ENCODE assay signal across 1 cellular context in genomic region chr9:128159784-128160602, GRCh38.
TF ChIP-seq lines count a peak whose summit lies in the region.

BBLN (plus strand) TSS chr9:128160265; CDS start chr9:128160408, 143 bp downstream.

TF ChIP-seq in HepG2, 621 proteins besides CTCF, POLR2A, EP300 and RAD21 (continued from another document and continues in another):
- TF ChIP-seq CBX1 (IDR thresholded peaks at IDR 0.05; ENCODE audit: low read depth) (no peak), ZNF33A (CRISPR knock-in tag; IDR thresholded peaks at IDR 0.05; ENCODE audit: borderline replicate concordance) (no peak), ZUFSP (CRISPR knock-in tag; IDR thresholded peaks at IDR 0.05; ENCODE audit: borderline replicate concordance) (no peak), THRA (CRISPR knock-in tag; IDR thresholded peaks at IDR 0.05; ENCODE audit: borderline replicate concordance) (no peak), NKX3-1 (CRISPR knock-in tag; IDR thresholded peaks at IDR 0.05) (no peak), ZBTB20 (CRISPR knock-in tag; IDR thresholded peaks at IDR 0.05; ENCODE audit: borderline replicate concordance, low read depth) (0 out of 2 replicates have a peak, but pooled peaks have one; percentile 30), PATZ1 (CRISPR knock-in tag; IDR thresholded peaks at IDR 0.05) (peak; percentile 80), ZNF777 (CRISPR knock-in tag; IDR thresholded peaks at IDR 0.05) (peak; percentile 79; the same call in 1 of the 2 replicates), FOXK2 (IDR thresholded peaks at IDR 0.05) (no peak), ZFP62 (CRISPR knock-in tag; IDR thresholded peaks at IDR 0.05) (no peak), USF2 (IDR thresholded peaks at IDR 0.05; ENCODE audit: low read depth, low read length) (no peak), USF2 (CRISPR knock-in tag; IDR thresholded peaks at IDR 0.05; ENCODE audit: borderline replicate concordance) (no peak), ZFP36L2 (CRISPR knock-in tag; IDR thresholded peaks at IDR 0.05) (no peak), ZBTB2 (CRISPR knock-in tag; IDR thresholded peaks at IDR 0.05; ENCODE audit: low read depth) (no peak; the same call in 1 of the 2 replicates), ZNF234 (CRISPR knock-in tag; conservative IDR thresholded peaks at IDR 0.05) (no peak), WIZ (CRISPR knock-in tag; IDR thresholded peaks at IDR 0.05) (0 out of 2 replicates have a peak, but pooled peaks have one; percentile 37), YEATS2 (CRISPR knock-in tag; IDR thresholded peaks at IDR 0.05; ENCODE audit: borderline replicate concordance) (peak; percentile 64; the same call in 1 of the 2 replicates), ZNF672 (CRISPR knock-in tag; IDR thresholded peaks at IDR 0.05) (no peak), ZSCAN20 (CRISPR knock-in tag; IDR thresholded peaks at IDR 0.05; ENCODE audit: borderline replicate concordance) (peak; percentile 52; the same call in 1 of the 2 replicates), HOXA9 (CRISPR knock-in tag; IDR thresholded peaks at IDR 0.05; ENCODE audit: borderline replicate concordance) (no peak), NFYB (CRISPR knock-in tag; IDR thresholded peaks at IDR 0.05) (no peak), KDM1A (CRISPR knock-in tag; IDR thresholded peaks at IDR 0.05) (no peak), RARG (CRISPR knock-in tag; IDR thresholded peaks at IDR 0.05; ENCODE audit: low read depth) (no peak), CREM (IDR thresholded peaks at IDR 0.05) (no peak; the same call in 1 of the 2 replicates), CREM (CRISPR knock-in tag; IDR thresholded peaks at IDR 0.05) (no peak), SRSF9 (IDR thresholded peaks at IDR 0.05; ENCODE audit: borderline replicate concordance, insufficient read depth, low read depth, low read length, poor library complexity, severe bottlenecking) (no peak), ATF5 (CRISPR knock-in tag; IDR thresholded peaks at IDR 0.05; ENCODE audit: low read depth) (no peak), CHCHD3 (CRISPR knock-in tag; IDR thresholded peaks at IDR 0.05) (no peak), YEATS4 (CRISPR knock-in tag; IDR thresholded peaks at IDR 0.05; ENCODE audit: borderline replicate concordance) (peak; percentile 68; the same call in 1 of the 2 replicates), ZNF616 (CRISPR knock-in tag; IDR thresholded peaks at IDR 0.05; ENCODE audit: low read depth) (no peak), ZNF292 (CRISPR knock-in tag; IDR thresholded peaks at IDR 0.05; ENCODE audit: borderline replicate concordance, low read depth) (no peak), FIP1L1 (IDR thresholded peaks at IDR 0.05; ENCODE audit: borderline replicate concordance, insufficient read depth, low read depth, low read length) (no peak), MED1 (CRISPR knock-in tag; IDR thresholded peaks at IDR 0.05) (peak; percentile 51), HOXD1 (CRISPR knock-in tag; IDR thresholded peaks at IDR 0.05) (0 out of 2 replicates have a peak, but pooled peaks have one; percentile 52), ZNF510 (CRISPR knock-in tag; IDR thresholded peaks at IDR 0.05; ENCODE audit: low read depth) (no peak), ZNF34 (CRISPR knock-in tag; IDR thresholded peaks at IDR 0.05; ENCODE audit: borderline replicate concordance) (no peak), KLF16 (CRISPR knock-in tag; IDR thresholded peaks at IDR 0.05) (peak in 1 of 2 experiments; percentile 70; a peak in 1 of 4 replicates), SMAD9 (CRISPR knock-in tag; IDR thresholded peaks at IDR 0.05) (no peak), ZKSCAN8 (CRISPR knock-in tag; IDR thresholded peaks at IDR 0.05; ENCODE audit: borderline replicate concordance) (no peak), ASH2L (IDR thresholded peaks at IDR 0.05; ENCODE audit: insufficient read length, low read depth, low read length) (peak; percentile 30), NCOR1 (IDR thresholded peaks at IDR 0.05; ENCODE audit: borderline replicate concordance, low read length) (no peak), PLRG1 (conservative IDR thresholded peaks at IDR 0.05) (no peak), SP1 (IDR thresholded peaks at IDR 0.05) (no peak), SP1 (CRISPR knock-in tag; IDR thresholded peaks at IDR 0.05) (peak; percentile 74), DNMT3B (CRISPR knock-in tag; conservative IDR thresholded peaks at IDR 0.05) (no peak), ZKSCAN5 (CRISPR knock-in tag; IDR thresholded peaks at IDR 0.05) (no peak), SMC3 (IDR thresholded peaks at IDR 0.05; ENCODE audit: low read length) (no peak), MTA3 (CRISPR knock-in tag; IDR thresholded peaks at IDR 0.05) (no peak), ZNF362 (CRISPR knock-in tag; IDR thresholded peaks at IDR 0.05; ENCODE audit: borderline replicate concordance) (no peak), PRDM10 (CRISPR knock-in tag; IDR thresholded peaks at IDR 0.05; ENCODE audit: low read depth) (peak; percentile 94), BHLHE40 (IDR thresholded peaks at IDR 0.05; ENCODE audit: low read length) (no peak), ZNF570 (CRISPR knock-in tag; IDR thresholded peaks at IDR 0.05; ENCODE audit: borderline replicate concordance) (no peak), PAF1 (CRISPR knock-in tag; IDR thresholded peaks at IDR 0.05) (no peak), TBL1XR1 (IDR thresholded peaks at IDR 0.05; ENCODE audit: borderline replicate concordance, low read length, partially characterized antibody) (no peak), DBP (CRISPR knock-in tag; IDR thresholded peaks at IDR 0.05; ENCODE audit: not compliant biosample characterization) (no peak), FOSL2 (CRISPR knock-in tag; IDR thresholded peaks at IDR 0.05) (no peak), KMT2A (CRISPR knock-in tag; IDR thresholded peaks at IDR 0.05) (peak; percentile 18; the same call in 1 of the 2 replicates), ZBTB8A (CRISPR knock-in tag; IDR thresholded peaks at IDR 0.05; ENCODE audit: borderline replicate concordance, low read depth) (no peak)
